ENCODE assay signal across 8 cellular contexts in the genomic region with DNA sequence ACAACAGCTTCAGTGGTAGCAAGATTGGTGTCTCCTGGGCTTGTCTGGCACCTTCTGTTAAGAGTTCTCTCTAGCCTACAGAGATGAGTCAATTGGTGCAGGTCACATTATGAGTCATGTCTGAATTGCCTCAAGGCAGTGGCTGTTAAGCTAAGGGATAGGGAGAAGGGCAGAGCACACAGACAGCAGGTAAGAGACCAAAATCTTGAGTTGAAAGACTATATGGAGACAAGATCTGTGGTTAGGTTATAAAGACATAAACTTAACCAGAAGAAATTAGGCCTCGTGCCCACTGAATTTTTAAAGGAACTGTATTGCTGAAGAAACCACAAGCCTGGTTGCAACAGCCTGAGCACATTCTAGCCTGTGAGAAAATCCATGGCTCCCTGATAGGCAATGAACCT. TPM values are rescaled to one million over a fixed set of nuclear protein-coding genes. Genes with fewer than 3 reads are reported as not detected.
A peak's percentile ranks its signal among the peaks of the same experiment; 100 is the strongest.
DNase-seq lines count a peak whose midpoint lies in the region; ATAC-seq lines count a peak whose summit lies in the region.

No MANE protein-coding gene starts in this region.

- H3K9me3 Mint-ChIP-seq in T-cell, result no peaks in the 10 kb centered on the region

- H3K4me3 Mint-ChIP-seq in T-cell, result no peak overlapping the region

- POLR2A ChIA-PET in T-cell (lab: Charles Lee), result no interaction called here

- CTCF ChIA-PET in T-cell (lab: Charles Lee), result no interaction called here

- H3K27me3 Mint-ChIP-seq in T-cell, result no peaks in the 10 kb centered on the region

- H3K27ac Mint-ChIP-seq in T-cell, result peak overlapping the region; percentile 31 to 76

- ATAC-seq in GM19397 (IDR thresholded peaks at IDR 0.05; ENCODE audit: unreplicated experiment) (peak; percentile 97), HG03354 (IDR thresholded peaks at IDR 0.05; ENCODE audit: poor library complexity, severe bottlenecking, unreplicated experiment) (peak; percentile 99), T-cell (replicated peaks in 1 of 4) (peak in 3 of 4 experiments; percentile 24 to 87 (median 49))

- DNase-seq in CD1c-positive myeloid dendritic cell (ENCODE audit: extremely low spot score) (peak; percentile 23), T-cell (no peak), fibroblast of peridontal ligament (ENCODE audit: extremely low read depth) (peak; percentile 67), NCI-H1436 (lab: John Stamatoyannopoulos, UW) (no peak), ureter (ENCODE audit: low spot score) (no peak), DMS 273 treated with DMSO at 0.1 percent for 48 hours (lab: John Stamatoyannopoulos, UW) (no peak)

- peaks cover 6 to 19% (median 9%) of the 10 kb centered on the region in 3 donors for H3K4me1 Mint-ChIP-seq in T-cell

- H3K36me3 Mint-ChIP-seq in T-cell, result peaks cover 60% of the 10 kb centered on the region

RNA-seq across cellular contexts. Expression of a gene that starts 19.2 kb away (rescaled TPM):
- total RNA-seq in T-cell (10 to 100 TPM; 55.2 to 65.0 (median 57.5) TPM), ureter (75.7 TPM)

RNA-seq across cellular contexts. Expression of a gene that starts 30.2 kb away (rescaled TPM):
- total RNA-seq in T-cell (10 to 100 TPM; 20.2 to 43.0 (median 24.3) TPM), ureter (33.9 TPM)

RNA-seq across cellular contexts. Expression of a gene that starts 30.2 kb away (rescaled TPM):
- total RNA-seq in T-cell (10 to 100 TPM; 35.1 to 56.2 (median 49.8) TPM), ureter (42.1 TPM)

RNA-seq across cellular contexts. Expression of a gene that starts 43.5 kb away (rescaled TPM):
- total RNA-seq in T-cell, result 10 to 100 TPM; 37.3 to 74.9 (median 72.5) TPM
- 3.9 TPM for total RNA-seq in ureter

Comparison
In these comparisons a context has a peak if more than half of its experiments do, and no peak if none do; other contexts are left out.
1. DNase-seq: peak in CD1c-positive myeloid dendritic cell (single experiment) and fibroblast of peridontal ligament (single experiment); none in T-cell (0 of 34), NCI-H1436 (single experiment), ureter (single experiment) and DMS 273 treated with DMSO at 0.1 percent for 48 hours (single experiment).
2. ATAC-seq: peak in every context shown above with its lines; median percentile 99 in HG03354; 97 in GM19397; 49 in T-cell.